Comparison of ENCODE assay signal across 9 cellular contexts in genomic region chrX:100615015-100615414, GRCh38. TPM values are rescaled to one million over a fixed set of nuclear protein-coding genes. Genes with fewer than 3 reads are reported as not detected.
DNase-seq lines count a peak whose midpoint lies in the region; ATAC-seq, FAIRE-seq and TF ChIP-seq lines count a peak whose summit lies in the region.
"Had no signal": no experiment of that assay in that cellular context is flagged by ENCODE, and none has a peak within 500 bp of the region (broad histone marks: within the 10 kb centered on the region; RNA-seq: fewer than 3 reads in every experiment).

No MANE protein-coding gene starts in this region.

- H3K9ac ChIP-seq in kidney (ENCODE audit: low read length in 2 of 2), result no peak overlapping the region

- no peak overlapping the region for H3K4me3 ChIP-seq in WERI-Rb-1 (ENCODE audit: low read depth, low read length)
- H3K4me3 ChIP-seq in kidney (ENCODE audit: low read length in 2 of 2), result no peak overlapping the region

- no peaks in the 10 kb centered on the region for H3K36me3 Mint-ChIP-seq in activated naive CD4-positive, alpha-beta T cell treated with anti-CD3 and anti-CD28 coated beads, Interleukin-2, amount 50 U/mL, for 72 hours
- H3K36me3 Mint-ChIP-seq in activated naive CD4-positive, alpha-beta T cell treated with anti-CD3 and anti-CD28 coated beads, Interleukin-2, amount 10 ng/mL, durations not matched to agents 7 days and 5 days, result no peaks in the 10 kb centered on the region

- H3K9me3 Mint-ChIP-seq in activated naive CD4-positive, alpha-beta T cell treated with anti-CD3 and anti-CD28 coated beads, Interleukin-2, amount 50 U/mL, for 72 hours, result no peaks in the 10 kb centered on the region
- H3K9me3 Mint-ChIP-seq in activated naive CD4-positive, alpha-beta T cell treated with anti-CD3 and anti-CD28 coated beads, Interleukin-2, amount 10 ng/mL, durations not matched to agents 7 days and 5 days, result no peaks in the 10 kb centered on the region

- H3K4me1 Mint-ChIP-seq in activated naive CD4-positive, alpha-beta T cell treated with anti-CD3 and anti-CD28 coated beads, Interleukin-2, amount 10 ng/mL, durations not matched to agents 7 days and 5 days, result no peaks in the 10 kb centered on the region

- no peak overlapping the region for H3K27ac Mint-ChIP-seq in activated naive CD4-positive, alpha-beta T cell treated with anti-CD3 and anti-CD28 coated beads, Interleukin-2, amount 50 U/mL, for 72 hours
- H3K27ac Mint-ChIP-seq in activated naive CD4-positive, alpha-beta T cell treated with anti-CD3 and anti-CD28 coated beads, Interleukin-2, amount 10 ng/mL, durations not matched to agents 7 days and 5 days, result no peak overlapping the region

- intact Hi-C loops in kidney (cut with DNase I), result no loop called here

- TF ChIP-seq CTCF in WERI-Rb-1 (IDR thresholded peaks at IDR 0.05; ENCODE audit: low read depth, low read length) (peak; percentile 38; the same call in 1 of the 2 replicates), kidney (IDR thresholded peaks at IDR 0.05; ENCODE audit: borderline replicate concordance, extremely low read depth, insufficient read depth) (peak; percentile 24), omental fat pad (IDR thresholded peaks at IDR 0.05) (no peak)

- no peaks in the 10 kb centered on the region for H3K4me1 ChIP-seq in kidney (ENCODE audit: control insufficient read depth in 1 of 2, insufficient read depth in 1 of 2, low read depth in 1 of 2, low read length in 2 of 2)

- H3K27me3 ChIP-seq in WERI-Rb-1 (ENCODE audit: insufficient read depth, low read depth, severe bottlenecking), result peaks cover 19% of the 10 kb centered on the region

- H3K27ac ChIP-seq in WERI-Rb-1 (no peak overlapping the region), kidney (ENCODE audit: low read depth in 2 of 2, low read length in 2 of 2) (no peak overlapping the region)
- H3K27ac ChIP-seq: HL-60 had no signal

- H3K27me3 Mint-ChIP-seq in activated naive CD4-positive, alpha-beta T cell treated with anti-CD3 and anti-CD28 coated beads, Interleukin-2, amount 10 ng/mL, durations not matched to agents 7 days and 5 days, result no peaks in the 10 kb centered on the region

- H3K9me3 ChIP-seq in WERI-Rb-1 (ENCODE audit: severe bottlenecking), result no peaks in the 10 kb centered on the region
- H3K9me3 ChIP-seq in kidney (ENCODE audit: control insufficient read depth in 1 of 2, low read length in 2 of 2), result no peaks in the 10 kb centered on the region

- peak in 1 of 2 donors; percentile 3 for DNase-seq in activated naive CD4-positive, alpha-beta T cell treated with anti-CD3 and anti-CD28 coated beads, Interleukin-2, amount 50 U/mL, for 72 hours (ENCODE audit: low spot score in 2 of 2)
- no peak for DNase-seq in activated naive CD4-positive, alpha-beta T cell treated with anti-CD3 and anti-CD28 coated beads, Interleukin-2, amount 10 ng/mL, durations not matched to agents 7 days and 5 days
- DNase-seq in HT-29 (ENCODE audit: low spot score) (peak; percentile 35), WERI-Rb-1 (no peak), kidney (no peak), omental fat pad (ENCODE audit: low spot score) (no peak)
- no peak for DNase-seq in stimulated activated CD8-positive, alpha-beta memory T cell treated with anti-CD3 and anti-CD28 coated beads, Interleukin-4, amount 100 ng/mL, for 48 hours

- ATAC-seq in activated naive CD4-positive, alpha-beta T cell treated with anti-CD3 and anti-CD28 coated beads, Interleukin-2, amount 50 U/mL, for 72 hours, result peak; percentile 70 to 91
- ATAC-seq in GM21717 (IDR thresholded peaks at IDR 0.05; ENCODE audit: unreplicated experiment) (peak; percentile 96), omental fat pad (ENCODE audit: low FRiP score) (no peak)

- H3K4me3 Mint-ChIP-seq in activated naive CD4-positive, alpha-beta T cell treated with anti-CD3 and anti-CD28 coated beads, Interleukin-2, amount 10 ng/mL, durations not matched to agents 7 days and 5 days, result no peak overlapping the region

- no peak for FAIRE-seq in kidney (lab: Jason Lieb, UNC)

- H3K36me3 ChIP-seq in WERI-Rb-1 (no peaks in the 10 kb centered on the region), kidney (ENCODE audit: control insufficient read depth in 1 of 2, insufficient read depth in 2 of 2, low read length in 2 of 2) (no peaks in the 10 kb centered on the region)

- CTCF ChIA-PET in activated naive CD4-positive, alpha-beta T cell treated with anti-CD3 and anti-CD28 coated beads, Interleukin-2, amount 10 ng/mL, durations not matched to agents 7 days and 5 days (lab: Charles Lee), result interaction anchor here (0.7 to 1.3 kb wide), 4 partner anchors 9 to 154 kb away, joined by 3 to 5 read pairs (median 3); partner anchors contain the start of gene TSPAN6

RNA-seq across cellular contexts. Expression of gene TSPAN6, which starts 21.6 kb away (rescaled TPM):
- total RNA-seq in activated naive CD4-positive, alpha-beta T cell treated with anti-CD3 and anti-CD28 coated beads, Interleukin-2, amount 50 U/mL, for 72 hours, result under 1 TPM in 1 of 2 donors, not detected in 1; 0.73 TPM
- 9.2 and 9.5 TPM in 2 replicates for total RNA-seq in HT-29 (2014; rRNA removed; shearing (Covaris generic))
- total RNA-seq in kidney, result 27.8 TPM
- 60.1 TPM for polyA plus RNA-seq in kidney (ENCODE audit: insufficient read depth, low read depth, low replicate concordance)
- 10 to 100 TPM; 27.3 to 55.5 (median 38.4) TPM for total RNA-seq in omental fat pad

RNA-seq across cellular contexts. Expression of gene SRPX2, which starts 29.0 kb away (rescaled TPM):
- total RNA-seq in activated naive CD4-positive, alpha-beta T cell treated with anti-CD3 and anti-CD28 coated beads, Interleukin-2, amount 50 U/mL, for 72 hours, result not detected
- total RNA-seq in HT-29 (2014; rRNA removed; shearing (Covaris generic)), result 0.28 and 0.78 TPM in 2 replicates
- total RNA-seq in kidney, result 3.2 TPM
- polyA plus RNA-seq in kidney (ENCODE audit: insufficient read depth, low read depth, low replicate concordance), result 4.5 TPM
- total RNA-seq in omental fat pad, result 100 to 1,000 TPM in 2 of 4 donors, 10 to 100 TPM in 2; 77.9 to 327 (median 148) TPM

RNA-seq across cellular contexts. Expression of gene TNMD, which starts 30.3 kb away (rescaled TPM):
- not detected for total RNA-seq in activated naive CD4-positive, alpha-beta T cell treated with anti-CD3 and anti-CD28 coated beads, Interleukin-2, amount 50 U/mL, for 72 hours
- not detected in 2 replicates for total RNA-seq in HT-29 (2014; rRNA removed; shearing (Covaris generic))
- total RNA-seq in kidney, result 0.63 TPM
- polyA plus RNA-seq in kidney (ENCODE audit: insufficient read depth, low read depth, low replicate concordance), result 2.6 TPM
- total RNA-seq in omental fat pad, result 10 to 100 TPM in 3 of 4 donors, 1 to 10 TPM in 1; 3.0 to 80.5 (median 18.1) TPM

Comparison
In these comparisons a context has a peak if more than half of its experiments do, and no peak if none do; other contexts are left out.
1. CTCF ChIP-seq: peak in WERI-Rb-1 (single experiment) and kidney (single experiment); none in omental fat pad (0 of 3).
2. RNA of gene SRPX2, which starts 29.0 kb away (total RNA-seq): 77.9 to 327 TPM in omental fat pad; 3.2 TPM in kidney (single experiment), 0.28 to 0.78 TPM in HT-29 and not detected in activated naive CD4-positive, alpha-beta T cell treated with anti-CD3 and anti-CD28 coated beads, Interleukin-2, amount 50 U/mL, for 72 hours; every median in the first group is over 10 times any median in the second.